In genomic region chr3:150756491-150757059, GRCh38 we compare ENCODE assay signal across 22 cellular contexts. TPM values are rescaled to one million over a fixed set of nuclear protein-coding genes. Genes with fewer than 3 reads are reported as not detected.
A peak's percentile ranks its signal among the peaks of the same experiment; 100 is the strongest.
DNase-seq lines count a peak whose midpoint lies in the region; ATAC-seq, FAIRE-seq and TF ChIP-seq lines count a peak whose summit lies in the region.
"Had no signal": no experiment of that assay in that cellular context is flagged by ENCODE, and none has a peak within 500 bp of the region (broad histone marks: within the 10 kb centered on the region; RNA-seq: fewer than 3 reads in every experiment).

No MANE protein-coding gene starts in this region.

- no peak for TF ChIP-seq POLR2A in breast epithelium (IDR thresholded peaks at IDR 0.05)
- TF ChIP-seq POLR2A in sigmoid colon (IDR thresholded peaks at IDR 0.05): no peak

- TF ChIP-seq EP300 in sigmoid colon (IDR thresholded peaks at IDR 0.05): no peak

- TF ChIP-seq CTCF in LNCaP clone FGC (IDR thresholded peaks at IDR 0.05; ENCODE audit: control insufficient read depth, extremely low read depth, insufficient read depth) (no peak), breast epithelium (IDR thresholded peaks at IDR 0.05) (no peak), pancreas (IDR thresholded peaks at IDR 0.05) (no peak), sigmoid colon (IDR thresholded peaks at IDR 0.05) (no peak)

- H3K36me3 Mint-ChIP-seq in CD4-positive, CD25-positive, alpha-beta regulatory T cell: peaks cover 29% of the 10 kb centered on the region

- H3K36me3 ChIP-seq in CD4-positive, CD25-positive, alpha-beta regulatory T cell (ENCODE audit: control insufficient read depth, insufficient read depth, low read length): peaks cover 3% of the 10 kb centered on the region
- no peaks in the 10 kb centered on the region for H3K36me3 ChIP-seq in breast epithelium
- H3K36me3 ChIP-seq in pancreas: no peaks in the 10 kb centered on the region
- no peaks in the 10 kb centered on the region for H3K36me3 ChIP-seq in sigmoid colon

- peaks cover 61% of the 10 kb centered on the region for H3K4me1 ChIP-seq in CD4-positive, CD25-positive, alpha-beta regulatory T cell (ENCODE audit: control insufficient read depth, insufficient read depth, low read length, poor library complexity, severe bottlenecking)
- H3K4me1 ChIP-seq in breast epithelium (peaks cover 0 to 4% of the 10 kb centered on the region in 2 donors), pancreas (peaks cover 6 to 45% (median 31%) of the 10 kb centered on the region in 3 donors), sigmoid colon (peaks cover 0 to 63% (median 45%) of the 10 kb centered on the region in 4 donors)

- H3K27me3 ChIP-seq in CD4-positive, CD25-positive, alpha-beta regulatory T cell (ENCODE audit: control insufficient read depth, insufficient read depth, low read length): no peaks in the 10 kb centered on the region
- H3K27me3 ChIP-seq in breast epithelium: no peaks in the 10 kb centered on the region
- H3K27me3 ChIP-seq in pancreas: no peaks in the 10 kb centered on the region
- H3K27me3 ChIP-seq in sigmoid colon: no peaks in the 10 kb centered on the region
- H3K27me3 ChIP-seq: SJSA1, tibial nerve had no signal

- intact Hi-C loops in breast epithelium (cut with DNase I; ENCODE audit: low total_unique reads): loop anchor here (5.0 kb wide), 1 partner anchor 364 kb away; no protein-coding TSS in a partner anchor
- intact Hi-C loops in pancreas (cut with DNase I): no loop called here
- intact Hi-C loops in sigmoid colon (cut with DNase I): no loop called here

- peak overlapping the region in 1 of 4 donors; percentile 57 for H3K4me3 Mint-ChIP-seq in CD4-positive, CD25-positive, alpha-beta regulatory T cell

- H3K27ac ChIP-seq in CD4-positive, CD25-positive, alpha-beta regulatory T cell (ENCODE audit: insufficient read depth, low read length, poor library complexity, severe bottlenecking): no peak overlapping the region
- peak overlapping the region; percentile 16 to 21 for H3K27ac ChIP-seq in breast epithelium
- H3K27ac ChIP-seq in pancreas: peak overlapping the region in 1 of 4 donors; percentile 18
- peak overlapping the region in 2 of 4 donors; percentile 11 to 16 for H3K27ac ChIP-seq in sigmoid colon
- H3K27ac ChIP-seq: SJSA1, tibial nerve had no signal

- no peaks in the 10 kb centered on the region for H3K27me3 Mint-ChIP-seq in CD4-positive, CD25-positive, alpha-beta regulatory T cell

- peaks cover 39 to 89% (median 63%) of the 10 kb centered on the region in 4 donors for H3K4me1 Mint-ChIP-seq in CD4-positive, CD25-positive, alpha-beta regulatory T cell

- H3K4me3 ChIP-seq in CD4-positive, CD25-positive, alpha-beta regulatory T cell (ENCODE audit: low read depth, low read length): no peak overlapping the region
- H3K4me3 ChIP-seq in LNCaP clone FGC (ENCODE audit: low read depth, low read length) (no peak overlapping the region), breast epithelium (no peak overlapping the region), pancreas (no peak overlapping the region), sigmoid colon (no peak overlapping the region)
- H3K4me3 ChIP-seq: SJSA1, tibial nerve had no signal

- H3K9me3 Mint-ChIP-seq in CD4-positive, CD25-positive, alpha-beta regulatory T cell: peaks cover 0 to 2% (median 0%) of the 10 kb centered on the region in 7 donors
- H3K9me3 Mint-ChIP-seq: brain had no signal

- no peak for ATAC-seq in CD4-positive, CD25-positive, alpha-beta regulatory T cell (ENCODE audit: low read depth in 2 of 2)
- peak; percentile 52 to 72 (median 60) for ATAC-seq in pancreas
- ATAC-seq in GM18498 (IDR thresholded peaks at IDR 0.05; ENCODE audit: unreplicated experiment): no peak
- ATAC-seq in HG02642 (IDR thresholded peaks at IDR 0.05; ENCODE audit: poor library complexity, unreplicated experiment): no peak

- DNase-seq in CD4-positive, CD25-positive, alpha-beta regulatory T cell: no peak
- DNase-seq in LNCaP clone FGC (ENCODE audit: low read depth) (peak; percentile 61), breast epithelium (ENCODE audit: low spot score in 2 of 2) (no peak), pancreas (peak in 1 of 6 donors; percentile 12), RPMI8226 (no peak), sigmoid colon (no peak)
- DNase-seq: activated CD4-positive, alpha-beta T cell treated with anti-CD3 and anti-CD28 coated beads, Interleukin-2, amount 50 U/mL, for 4 hours; activated gamma-delta T cell; DMS153; hippocampal formation; NCI-H187; NCI-H446; stimulated activated CD4-positive, alpha-beta T cell treated with anti-CD3 and anti-CD28 coated beads, Interleukin-4, amount 100 ng/mL, for 24 hours; stimulated activated CD8-positive, alpha-beta memory T cell treated with anti-CD3 and anti-CD28 coated beads, Interleukin-4, amount 100 ng/mL, for 48 hours had no signal

- peak overlapping the region in 2 of 3 donors; percentile 16 to 19 for H3K27ac Mint-ChIP-seq in CD4-positive, CD25-positive, alpha-beta regulatory T cell

- WGBS in pancreas, 2 donors: 33 to 37% methylated on average over 4 of the region's 4 CpGs
- 19 to 63% methylated on average over 4 of the region's 4 CpGs for WGBS in sigmoid colon, 2 donors

- FAIRE-seq in pancreas (lab: Jason Lieb, UNC): no peak
- FAIRE-seq: H54 had no signal

- no peaks in the 10 kb centered on the region for H3K9me3 ChIP-seq in CD4-positive, CD25-positive, alpha-beta regulatory T cell (ENCODE audit: control insufficient read depth in 2 of 2, low read length in 2 of 2)
- H3K9me3 ChIP-seq in breast epithelium (no peaks in the 10 kb centered on the region), pancreas (no peaks in the 10 kb centered on the region), sigmoid colon (no peaks in the 10 kb centered on the region)
- H3K9me3 ChIP-seq: SJSA1, tibial nerve had no signal

RNA-seq across cellular contexts. Expression of gene SIAH2, which starts 6.4 kb away (rescaled TPM):
- total RNA-seq in CD4-positive, CD25-positive, alpha-beta regulatory T cell: 61.4 TPM
- 10 to 100 TPM; 23.5 to 46.3 (median 27.5) TPM for polyA plus RNA-seq in CD4-positive, CD25-positive, alpha-beta regulatory T cell
- total RNA-seq in breast epithelium: 10 to 100 TPM; 37.4 to 40.3 (median 39.1) TPM
- total RNA-seq in pancreas: 10 to 100 TPM in 5 of 6 donors, 1 to 10 TPM in 1; 9.7 to 14.9 (median 14.6) TPM
- polyA plus RNA-seq in pancreas: 1 to 10 TPM; 5.5 to 7.1 TPM
- total RNA-seq in sigmoid colon: 10 to 100 TPM; 21.2 to 35.0 (median 24.5) TPM
- 10 to 100 TPM; 12.0 to 19.1 (median 15.0) TPM for polyA plus RNA-seq in sigmoid colon

RNA-seq across cellular contexts. Expression of gene ERICH6, which starts 52.9 kb away (rescaled TPM):
- not detected for total RNA-seq in CD4-positive, CD25-positive, alpha-beta regulatory T cell
- under 1 TPM in 2 of 4 donors, not detected in 2; 0.17 to 0.77 TPM for polyA plus RNA-seq in CD4-positive, CD25-positive, alpha-beta regulatory T cell
- total RNA-seq in breast epithelium (under 1 TPM; 0.29 to 0.98 (median 0.48) TPM), pancreas (under 1 TPM in 1 of 6 donors, not detected in 5; 0.09 TPM), sigmoid colon (not detected)
- polyA plus RNA-seq in pancreas (not detected), sigmoid colon (not detected)
- total RNA-seq: omental fat pad, SJSA1 had no signal
- polyA plus RNA-seq: BJ had no signal

Comparison
In these comparisons a context has a peak if more than half of its experiments do, and no peak if none do; other contexts are left out.
1. ATAC-seq: peak in pancreas (4 of 4); none in CD4-positive, CD25-positive, alpha-beta regulatory T cell (0 of 2), GM18498 (single experiment) and HG02642 (single experiment).